In the genomic region with DNA sequence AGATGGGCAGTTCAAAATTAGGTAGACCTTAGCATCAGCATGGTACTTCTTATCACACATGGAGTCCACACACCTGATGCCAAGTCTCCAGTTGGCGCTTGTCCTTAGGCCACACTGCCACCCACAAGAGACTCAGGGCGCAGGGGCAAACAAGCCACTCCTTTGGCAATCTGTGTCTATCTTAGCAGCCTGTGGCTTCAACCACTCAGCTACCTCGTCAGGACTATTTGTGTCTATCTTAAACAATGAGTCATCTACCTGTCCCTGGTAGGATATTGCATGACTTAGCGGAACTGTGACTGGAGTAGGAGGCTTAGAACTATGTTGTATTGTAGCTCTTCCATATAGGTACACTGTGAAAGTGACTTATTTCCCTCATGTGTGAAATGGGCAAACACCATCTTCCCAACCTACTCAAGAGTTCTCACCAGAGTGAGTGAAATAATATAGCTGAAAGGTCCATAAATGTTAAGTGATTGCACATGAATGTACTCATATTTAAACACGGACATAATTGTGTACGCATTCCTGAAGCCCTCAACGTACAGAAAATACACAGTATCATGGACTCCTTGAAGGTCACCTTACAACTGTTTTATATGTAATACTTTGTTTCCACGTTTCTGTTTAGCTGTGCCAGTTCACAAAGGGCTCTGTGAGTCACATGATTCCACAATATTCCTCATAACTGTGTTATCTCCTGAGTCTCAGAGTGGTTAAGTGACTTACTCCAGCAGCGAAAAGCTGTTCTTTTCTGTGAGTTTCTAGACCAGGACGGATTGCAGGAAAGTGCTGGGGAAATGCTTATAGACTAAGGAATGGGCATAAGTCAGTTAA, we compare ENCODE assay signal across 8 cellular contexts. TPM values are rescaled to one million over a fixed set of nuclear protein-coding genes. Genes with fewer than 3 reads are reported as not detected.
DNase-seq lines count a peak whose midpoint lies in the region; ATAC-seq, FAIRE-seq and TF ChIP-seq lines count a peak whose summit lies in the region.

No MANE protein-coding gene starts in this region.

- DNase-seq in EL (peak; percentile 32), NCI-H2029 treated with DMSO at 0.1 percent for 48 hours (lab: John Stamatoyannopoulos, UW) (peak; percentile 37), K562 (ENCODE audit: extremely low read depth in 1 of 4, low spot score in 3 of 4) (peak; percentile 70 to 85 (median 78)), lower leg skin (ENCODE audit: low spot score in 2 of 2) (no peak), substantia nigra (lab: John Stamatoyannopoulos, UW) (no peak), KG1 (lab: John Stamatoyannopoulos, UW) (no peak), ecto neural progenitor cell (ENCODE audit: low spot score) (no peak)

- peak; percentile 89 for FAIRE-seq in K562 (lab: Jason Lieb, UNC)

- BruUV-seq in K562 (replicated peaks; lab: Mats Ljungman, UMichigan), result TSS peak; percentile 45

- POLR2A ChIA-PET in K562 (lab: Yijun Ruan, JAX), result interaction anchor here (0.5 to 6.6 kb wide), 22 partner anchors 8 to 1122 kb away, joined by 3 to 104 read pairs (median 4); no protein-coding TSS in a partner anchor

- CTCF ChIA-PET in K562 (lab: Yijun Ruan, JAX; ENCODE audit: low intra/inter-chr PET ratio), result no interaction called here

- H3K27me3 ChIP-seq in K562 (ENCODE audit: control insufficient read depth in 2 of 2, insufficient read depth in 2 of 2, low read length in 2 of 2), result no peaks in the 10 kb centered on the region

- no peaks in the 10 kb centered on the region for H3K9me3 ChIP-seq in K562 (replicated peaks; ENCODE audit: control insufficient read depth, insufficient read depth, low read depth, low read length)

- no peak overlapping the region for H2AFZ ChIP-seq in K562 (ENCODE audit: low read depth, low read length)

- in situ Hi-C loops in K562 (cut with MboI), result no loop called here

- H4K20me1 ChIP-seq in K562 (replicated peaks; ENCODE audit: control insufficient read depth, insufficient read depth, low read length), result peaks cover 15% of the 10 kb centered on the region

- H3K27ac ChIP-seq in K562 (ENCODE audit: extremely low read depth, low read depth, low read length), result peak overlapping the region; percentile 97
- H3K27ac ChIP-seq in substantia nigra (ENCODE audit: low read depth, low read length, poor library complexity, severe bottlenecking), result peak overlapping the region; percentile 86

- H3K4me3 ChIP-seq in K562 (peak overlapping the region; percentile 95), lower leg skin (ENCODE audit: low read depth, poor library complexity, severe bottlenecking) (peak overlapping the region; percentile 91)

- peaks cover 77% of the 10 kb centered on the region for H3K79me2 ChIP-seq in K562 (ENCODE audit: control insufficient read depth, insufficient read depth, low read length)

- intact Hi-C loops in K562 (cut with micrococcal nuclease) (loop anchor here (2.0 kb wide), 1 partner anchor 25 kb away; no protein-coding TSS in a partner anchor), lower leg skin (cut with DNase I; ENCODE audit: low total_unique reads) (no loop called here)

- no peak for TF ChIP-seq CTCF in K562 (IDR thresholded peaks at IDR 0.05 in 2 of 3, conservative IDR thresholded peaks at IDR 0.05 in 1 of 3; ENCODE audit: insufficient read depth in 2 of 3, low read depth in 1 of 3, low read length in 3 of 3)
- no peak for TF ChIP-seq CTCF in lower leg skin (IDR thresholded peaks at IDR 0.05)

- ATAC-seq in K562, result peak; percentile 69
- ATAC-seq in HG03520 (IDR thresholded peaks at IDR 0.05; ENCODE audit: unreplicated experiment), result no peak

- no peak; a peak in 1 of 4 replicates for TF ChIP-seq RAD21 in K562 (CRISPR knock-in tag; conservative IDR thresholded peaks at IDR 0.05 in 1 of 2, IDR thresholded peaks at IDR 0.05 in 1 of 2)

- H3K9ac ChIP-seq in K562 (ENCODE audit: insufficient read depth in 1 of 2, low read depth in 2 of 2, low read length in 2 of 2), result peak overlapping the region; percentile 81 to 100

- TF ChIP-seq POLR2A in K562 (conservative IDR thresholded peaks at IDR 0.05) (peak; percentile 69), lower leg skin (IDR thresholded peaks at IDR 0.05) (no peak)

- WGBS in K562 (ENCODE audit: insufficient coverage, low coverage, missing lambda C conversion rate), result 4% methylated on average over 10 of the region's 10 CpGs
- 35 to 42% methylated on average over 10 of the region's 10 CpGs for WGBS in lower leg skin, 2 donors

- H3K9me1 ChIP-seq in K562 (ENCODE audit: control insufficient read depth, insufficient read depth, low read length), result no peaks in the 10 kb centered on the region

- H3K4me2 ChIP-seq in K562 (ENCODE audit: insufficient read depth, low read length), result peak overlapping the region; percentile 96

- peaks cover 53% of the 10 kb centered on the region for H3K36me3 ChIP-seq in K562 (ENCODE audit: control insufficient read depth, insufficient read depth, low read length)

- peaks cover 24 to 26% of the 10 kb centered on the region in 2 experiments for H3K4me1 ChIP-seq in K562 (replicated peaks in 1 of 2; ENCODE audit: control insufficient read depth in 2 of 2, insufficient read depth in 2 of 2, low read length in 2 of 2)

- peak; percentile 57 for TF ChIP-seq EP300 in K562 (IDR thresholded peaks at IDR 0.05; ENCODE audit: low read length)

TF ChIP-seq in K562, 482 proteins besides CTCF, POLR2A, EP300 and RAD21 (continues in another document):
- TF ChIP-seq, protein P1, sequence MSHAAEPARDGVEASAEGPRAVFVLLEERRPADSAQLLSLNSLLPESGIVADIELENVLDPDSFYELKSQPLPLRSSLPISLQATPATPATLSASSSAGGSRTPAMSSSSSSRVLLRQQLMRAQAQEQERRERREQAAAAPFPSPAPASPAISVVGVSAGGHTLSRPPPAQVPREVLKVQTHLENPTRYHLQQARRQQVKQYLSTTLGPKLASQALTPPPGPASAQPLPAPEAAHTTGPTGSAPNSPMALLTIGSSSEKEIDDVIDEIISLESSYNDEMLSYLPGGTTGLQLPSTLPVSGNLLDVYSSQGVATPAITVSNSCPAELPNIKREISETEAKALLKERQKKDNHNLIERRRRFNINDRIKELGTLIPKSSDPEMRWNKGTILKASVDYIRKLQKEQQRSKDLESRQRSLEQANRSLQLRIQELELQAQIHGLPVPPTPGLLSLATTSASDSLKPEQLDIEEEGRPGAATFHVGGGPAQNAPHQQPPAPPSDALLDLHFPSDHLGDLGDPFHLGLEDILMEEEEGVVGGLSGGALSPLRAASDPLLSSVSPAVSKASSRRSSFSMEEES (CRISPR knock-in tag; IDR thresholded peaks at IDR 0.05), result peak; percentile 94
- no peak for TF ChIP-seq MBD2 (IDR thresholded peaks at IDR 0.05; ENCODE audit: borderline replicate concordance, low read depth)
- TF ChIP-seq RBM39 (optimal IDR thresholded peaks at IDR 0.05; ENCODE audit: low read depth, low read length), result no peak
- no peak for TF ChIP-seq ZNF830 (CRISPR knock-in tag; IDR thresholded peaks at IDR 0.05)
- TF ChIP-seq, protein P2, sequence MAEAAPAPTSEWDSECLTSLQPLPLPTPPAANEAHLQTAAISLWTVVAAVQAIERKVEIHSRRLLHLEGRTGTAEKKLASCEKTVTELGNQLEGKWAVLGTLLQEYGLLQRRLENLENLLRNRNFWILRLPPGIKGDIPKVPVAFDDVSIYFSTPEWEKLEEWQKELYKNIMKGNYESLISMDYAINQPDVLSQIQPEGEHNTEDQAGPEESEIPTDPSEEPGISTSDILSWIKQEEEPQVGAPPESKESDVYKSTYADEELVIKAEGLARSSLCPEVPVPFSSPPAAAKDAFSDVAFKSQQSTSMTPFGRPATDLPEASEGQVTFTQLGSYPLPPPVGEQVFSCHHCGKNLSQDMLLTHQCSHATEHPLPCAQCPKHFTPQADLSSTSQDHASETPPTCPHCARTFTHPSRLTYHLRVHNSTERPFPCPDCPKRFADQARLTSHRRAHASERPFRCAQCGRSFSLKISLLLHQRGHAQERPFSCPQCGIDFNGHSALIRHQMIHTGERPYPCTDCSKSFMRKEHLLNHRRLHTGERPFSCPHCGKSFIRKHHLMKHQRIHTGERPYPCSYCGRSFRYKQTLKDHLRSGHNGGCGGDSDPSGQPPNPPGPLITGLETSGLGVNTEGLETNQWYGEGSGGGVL (CRISPR knock-in tag; IDR thresholded peaks at IDR 0.05), result no peak
- TF ChIP-seq LARP7 (IDR thresholded peaks at IDR 0.05), result no peak
- TF ChIP-seq ZNF347 (CRISPR knock-in tag; IDR thresholded peaks at IDR 0.05; ENCODE audit: low read depth), result no peak
- TF ChIP-seq ARHGAP35 (IDR thresholded peaks at IDR 0.05; ENCODE audit: partially characterized antibody), result no peak
- no peak for TF ChIP-seq CBFB (CRISPR knock-in tag; IDR thresholded peaks at IDR 0.05)

RNA-seq across cellular contexts. Expression of a gene that starts 1.6 kb away (rescaled TPM):
- total RNA-seq in K562 (2011; cell fraction: chromatin; rRNA removed; ENCODE audit: low replicate concordance), result 367 and 380 TPM in 2 replicates
- 219 and 229 TPM in 2 replicates for total RNA-seq in K562 (2011; cell fraction: nucleolus; rRNA removed)
- 317 and 452 TPM in 2 replicates for total RNA-seq in K562 (2011; cell fraction: nucleoplasm; rRNA removed)
- total RNA-seq in K562 (2014; rRNA removed), result 145 and 157 TPM in 2 replicates
- 126 and 129 TPM in 2 replicates for total RNA-seq in K562 (2014; rRNA removed; fragmentation: Illumina TruSeq; extraction: Trizol)
- 141 and 156 TPM in 2 replicates for total RNA-seq in K562 (2015; rRNA removed; fragmentation: Illumina TruSeq; extraction: Trizol)
- 122 and 127 TPM in 2 replicates for total RNA-seq in K562 (2021)
- polyA plus RNA-seq in K562 (2011; rRNA removed), result 206 and 235 TPM in 2 replicates
- 186 and 195 TPM in 2 replicates for polyA plus RNA-seq in K562 (2011; cell fraction: cytosol; rRNA removed)
- 387 and 419 TPM in 2 replicates for polyA plus RNA-seq in K562 (2011; cell fraction: nucleus; rRNA removed)
- polyA plus RNA-seq in K562 (2012), result 101 and 114 TPM in 2 replicates
- polyA plus RNA-seq in K562 (2014; fragmentation: Illumina TruSeq; extraction: Trizol), result 90.9 and 99.7 TPM in 2 replicates
- polyA plus RNA-seq in K562 (2014; fragmentation: Nextera tagmentation; extraction: Ambion mirVana), result 10 to 100 TPM; 37.7 to 49.6 TPM
- 118 TPM in 2 replicates for polyA plus RNA-seq in K562 (2014; rRNA removed)
- polyA minus RNA-seq in K562 (2011; rRNA and poly(A)+ RNA removed), result 250 and 288 TPM in 2 replicates
- 93.5 and 114 TPM in 2 replicates for polyA minus RNA-seq in K562 (2011; cell fraction: cytosol; rRNA and poly(A)+ RNA removed)
- polyA minus RNA-seq in K562 (2011; cell fraction: nucleus; rRNA and poly(A)+ RNA removed), result 159 and 183 TPM in 2 replicates
- 10 to 100 TPM; 32.2 to 38.9 (median 35.6) TPM for total RNA-seq in lower leg skin

Comparison
In these comparisons a context has a peak if more than half of its experiments do, and no peak if none do; other contexts are left out.
1. DNase-seq: peak in EL (single experiment), NCI-H2029 treated with DMSO at 0.1 percent for 48 hours (single experiment) and K562 (4 of 4); none in lower leg skin (0 of 2), substantia nigra (0 of 49), KG1 (single experiment) and ecto neural progenitor cell (single experiment).